In genomic region chr3:4722103-4722502, GRCh38 we compare ENCODE assay signal across 7 cellular contexts.
DNase-seq lines count a peak whose midpoint lies in the region; TF ChIP-seq lines count a peak whose summit lies in the region.

No MANE protein-coding gene starts in this region.

- CTCF ChIA-PET in GM10248 (lab: Yijun Ruan, JAX) = interaction anchor here (1.0 to 1.7 kb wide), 6 partner anchors 10 to 129 kb away, joined by 3 to 9 read pairs (median 4); no protein-coding TSS in a partner anchor

- peaks cover 55% of the 10 kb centered on the region for H3K36me3 Mint-ChIP-seq in stimulated activated naive CD8-positive, alpha-beta T cell treated with anti-CD3 and anti-CD28 coated beads, Interleukin-15, Interleukin-2, amounts not matched to agents 100 ng/mL and 50 ng/mL, for 24 hours (ENCODE audit: low read depth)

- H3K4me1 Mint-ChIP-seq in stimulated activated naive CD8-positive, alpha-beta T cell treated with anti-CD3 and anti-CD28 coated beads, Interleukin-15, Interleukin-2, amounts not matched to agents 100 ng/mL and 50 ng/mL, for 24 hours (ENCODE audit: low read depth) = peaks cover 27% of the 10 kb centered on the region

- POLR2A ChIA-PET in GM10248 (lab: Yijun Ruan, JAX) = no interaction called here

- H3K4me3 Mint-ChIP-seq in stimulated activated naive CD8-positive, alpha-beta T cell treated with anti-CD3 and anti-CD28 coated beads, Interleukin-15, Interleukin-2, amounts not matched to agents 100 ng/mL and 50 ng/mL, for 24 hours = no peak overlapping the region

- peak; percentile 46 for TF ChIP-seq CTCF in GM10248 (IDR thresholded peaks at IDR 0.05; ENCODE audit: control extremely low read depth, extremely low read depth, low read depth, missing control alignments)

- DNase-seq in GM10248 (ENCODE audit: extremely low spot score) (peak; percentile 61), HCEC 1CT (peak; percentile 53), NCI-H526 treated with DMSO at 0.1 percent for 48 hours (lab: John Stamatoyannopoulos, UW) (peak; percentile 21), amniotic epithelial cell (ENCODE audit: low read depth) (peak; percentile 85), iPS-NIHi7 (ENCODE audit: extremely low spot score) (peak; percentile 63), GOT3 (lab: John Stamatoyannopoulos, UW) (no peak)

- peak overlapping the region; percentile 74 for H3K27ac Mint-ChIP-seq in stimulated activated naive CD8-positive, alpha-beta T cell treated with anti-CD3 and anti-CD28 coated beads, Interleukin-15, Interleukin-2, amounts not matched to agents 100 ng/mL and 50 ng/mL, for 24 hours

- no peaks in the 10 kb centered on the region for H3K9me3 Mint-ChIP-seq in stimulated activated naive CD8-positive, alpha-beta T cell treated with anti-CD3 and anti-CD28 coated beads, Interleukin-15, Interleukin-2, amounts not matched to agents 100 ng/mL and 50 ng/mL, for 24 hours

- no peaks in the 10 kb centered on the region for H3K27me3 Mint-ChIP-seq in stimulated activated naive CD8-positive, alpha-beta T cell treated with anti-CD3 and anti-CD28 coated beads, Interleukin-15, Interleukin-2, amounts not matched to agents 100 ng/mL and 50 ng/mL, for 24 hours
